ENCODE assay signal across 8 cellular contexts in the genomic region with DNA sequence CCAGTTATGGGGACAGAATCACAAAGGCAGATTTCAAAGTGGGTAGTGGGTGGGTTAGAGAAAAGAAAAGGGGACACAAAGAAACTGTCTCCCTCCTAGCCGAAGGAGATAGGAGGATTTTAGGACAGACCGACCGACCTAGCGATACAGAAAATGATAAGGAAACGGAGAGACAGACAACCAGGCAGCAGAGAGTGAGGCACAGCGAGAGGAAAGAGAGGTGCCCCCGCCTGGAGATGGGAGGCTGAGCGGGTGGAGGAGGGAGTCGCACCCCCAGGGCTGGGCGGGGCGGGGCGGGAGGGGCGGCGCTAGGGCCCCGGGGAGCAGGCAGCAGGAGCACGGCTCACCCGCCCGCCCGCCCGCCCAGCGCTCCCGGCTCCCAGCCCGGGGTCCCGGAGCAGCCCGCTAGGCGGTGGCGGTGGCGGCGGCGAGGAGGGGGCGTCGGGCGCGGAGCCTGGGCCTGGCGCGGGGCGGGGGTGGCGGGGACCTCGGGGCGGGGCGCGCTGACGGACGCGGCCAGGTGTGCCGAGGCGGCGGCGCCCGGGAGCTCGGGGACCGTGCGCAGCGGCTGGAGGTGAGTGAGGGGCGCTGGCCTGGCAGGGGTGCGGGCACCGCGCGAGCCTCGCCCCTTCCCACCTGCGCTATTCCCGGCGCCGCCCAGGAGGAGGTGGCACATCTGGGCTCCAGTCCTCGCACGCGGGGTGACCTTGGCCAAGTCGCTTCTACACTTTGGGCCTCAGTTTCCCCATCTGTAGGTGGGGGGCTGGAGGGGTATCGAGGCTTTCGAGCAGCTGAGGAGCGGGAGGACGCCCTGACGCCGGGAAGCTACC. TPM values are rescaled to one million over a fixed set of nuclear protein-coding genes. Genes with fewer than 3 reads are reported as not detected.
DNase-seq lines count a peak whose midpoint lies in the region; TF ChIP-seq lines count a peak whose summit lies in the region.

No MANE protein-coding gene starts in this region.

- intact Hi-C loops in head of caudate nucleus (cut with DNase I) = no loop called here
- intact Hi-C loops in prostate gland (cut with DNase I) = no loop called here

- no peak for TF ChIP-seq POLR2A in prostate gland (IDR thresholded peaks at IDR 0.05)

- H3K9me3 ChIP-seq in prostate gland = no peaks in the 10 kb centered on the region

- peak overlapping the region; percentile 84 for H3K27ac ChIP-seq in prostate gland

- TF ChIP-seq CTCF in prostate gland (IDR thresholded peaks at IDR 0.05) = no peak

- 4% methylated on average over 54 of the region's 74 CpGs for WGBS in prostate gland

- no peaks in the 10 kb centered on the region for H3K36me3 ChIP-seq in prostate gland

- peak; percentile 5 to 55 (median 30) for DNase-seq in stimulated activated naive CD4-positive, alpha-beta T cell (lab: John Stamatoyannopoulos, UW)
- no peak for DNase-seq in stimulated activated naive CD4-positive, alpha-beta T cell treated with Interleukin-2 at 50 U/mL for 16 hours (lab: John Stamatoyannopoulos, UW)
- peak; percentile 52 for DNase-seq in LoVo (ENCODE audit: low spot score)
- DNase-seq in activated naive CD4-positive, alpha-beta T cell treated with Interleukin-2 at 50 U/mL for 16 hours = peak; percentile 23
- DNase-seq in head of caudate nucleus = peak in 39 of 42 donors; percentile 24 to 89 (median 71)
- DNase-seq in prostate gland (ENCODE audit: low spot score) = no peak
- DNase-seq in OCI-M2 (lab: John Stamatoyannopoulos, UW; ENCODE audit: unreplicated experiment) = no peak
- no peak for DNase-seq in mucosa of gallbladder (ENCODE audit: low spot score)

- H3K4me3 ChIP-seq in prostate gland = peak overlapping the region; percentile 42 to 54

- H3K4me1 ChIP-seq in prostate gland (replicated peaks) = no peaks in the 10 kb centered on the region

- no peaks in the 10 kb centered on the region for H3K27me3 ChIP-seq in prostate gland (replicated peaks; ENCODE audit: insufficient read depth)

RNA-seq across cellular contexts. Expression of gene SYNPO, which starts 15.9 kb away (rescaled TPM):
- 10 to 100 TPM; 13.7 to 61.0 TPM for total RNA-seq in prostate gland
- 123 TPM for total RNA-seq in mucosa of gallbladder

RNA-seq across cellular contexts. Expression of gene MYOZ3, which starts 36.5 kb away (rescaled TPM):
- total RNA-seq in prostate gland (10 to 100 TPM in 1 of 2 donors, 1 to 10 TPM in 1; 1.2 to 14.1 TPM), mucosa of gallbladder (2.2 TPM)

Comparison
In these comparisons a context has a peak if more than half of its experiments do, and no peak if none do; other contexts are left out.
1. DNase-seq: peak in stimulated activated naive CD4-positive, alpha-beta T cell (6 of 6), LoVo (single experiment), activated naive CD4-positive, alpha-beta T cell treated with Interleukin-2 at 50 U/mL for 16 hours (single experiment) and head of caudate nucleus (39 of 42); none in stimulated activated naive CD4-positive, alpha-beta T cell treated with Interleukin-2 at 50 U/mL for 16 hours (single experiment), prostate gland (single experiment), OCI-M2 (single experiment) and mucosa of gallbladder (single experiment).